In the genomic region with DNA sequence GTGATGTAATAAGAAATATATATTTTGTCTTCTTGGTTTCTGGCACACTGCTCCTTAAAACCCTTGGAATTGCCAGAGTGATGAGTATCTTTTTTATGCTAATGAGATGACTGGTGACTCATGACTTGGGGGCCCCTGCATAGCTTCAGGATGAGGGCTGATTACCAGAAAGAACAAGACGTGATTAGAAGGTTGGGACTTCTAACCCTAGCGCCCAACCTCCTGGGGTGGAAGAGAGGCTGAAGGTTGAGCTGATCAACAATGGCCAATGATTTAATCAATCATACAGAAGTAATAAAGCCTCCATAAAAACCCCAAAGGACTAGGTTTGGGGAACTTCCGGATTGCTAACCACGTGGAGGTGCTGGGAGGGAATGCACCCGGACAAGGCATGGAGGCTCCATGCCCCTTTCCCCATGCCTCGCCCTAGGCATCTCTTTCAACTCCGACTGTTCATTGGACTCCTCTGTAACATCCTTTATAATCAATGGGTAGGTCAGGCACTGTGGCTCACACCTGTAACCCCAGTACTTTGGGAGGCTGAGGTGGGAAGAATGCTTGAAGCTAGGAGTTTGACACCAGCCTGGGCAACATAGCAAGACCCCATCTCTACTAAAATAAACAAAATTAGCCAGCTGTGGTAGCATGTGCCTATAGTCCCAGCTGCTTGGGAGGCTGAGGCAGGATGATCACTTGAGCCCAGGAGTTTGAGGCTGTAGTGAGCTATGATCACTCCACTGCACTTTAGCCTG, we compare ENCODE assay signal across 1 cellular context.
TF ChIP-seq lines count a peak whose summit lies in the region.

No MANE protein-coding gene starts in this region.

TF ChIP-seq in K562, 482 proteins besides CTCF, POLR2A, EP300 and RAD21 (continued from another document and continues in another):
- TF ChIP-seq, protein P1, sequence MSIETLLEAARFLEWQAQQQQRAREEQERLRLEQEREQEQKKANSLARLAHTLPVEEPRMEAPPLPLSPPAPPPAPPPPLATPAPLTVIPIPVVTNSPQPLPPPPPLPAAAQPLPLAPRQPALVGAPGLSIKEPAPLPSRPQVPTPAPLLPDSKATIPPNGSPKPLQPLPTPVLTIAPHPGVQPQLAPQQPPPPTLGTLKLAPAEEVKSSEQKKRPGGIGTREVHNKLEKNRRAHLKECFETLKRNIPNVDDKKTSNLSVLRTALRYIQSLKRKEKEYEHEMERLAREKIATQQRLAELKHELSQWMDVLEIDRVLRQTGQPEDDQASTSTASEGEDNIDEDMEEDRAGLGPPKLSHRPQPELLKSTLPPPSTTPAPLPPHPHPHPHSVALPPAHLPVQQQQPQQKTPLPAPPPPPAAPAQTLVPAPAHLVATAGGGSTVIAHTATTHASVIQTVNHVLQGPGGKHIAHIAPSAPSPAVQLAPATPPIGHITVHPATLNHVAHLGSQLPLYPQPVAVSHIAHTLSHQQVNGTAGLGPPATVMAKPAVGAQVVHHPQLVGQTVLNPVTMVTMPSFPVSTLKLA (conservative IDR thresholded peaks at IDR 0.05): peak; percentile 41 to 51; a peak in 3 of 4 replicates
- TF ChIP-seq PHF21A (IDR thresholded peaks at IDR 0.05; ENCODE audit: borderline replicate concordance, low read depth): no peak
- TF ChIP-seq ELF1 (tag; IDR thresholded peaks at IDR 0.05): peak; percentile 71
- no peak for TF ChIP-seq MAFF (IDR thresholded peaks at IDR 0.05; ENCODE audit: low read length)
- TF ChIP-seq ETV1 (tag; conservative IDR thresholded peaks at IDR 0.05; ENCODE audit: low read depth): no peak
- TF ChIP-seq, protein P2, sequence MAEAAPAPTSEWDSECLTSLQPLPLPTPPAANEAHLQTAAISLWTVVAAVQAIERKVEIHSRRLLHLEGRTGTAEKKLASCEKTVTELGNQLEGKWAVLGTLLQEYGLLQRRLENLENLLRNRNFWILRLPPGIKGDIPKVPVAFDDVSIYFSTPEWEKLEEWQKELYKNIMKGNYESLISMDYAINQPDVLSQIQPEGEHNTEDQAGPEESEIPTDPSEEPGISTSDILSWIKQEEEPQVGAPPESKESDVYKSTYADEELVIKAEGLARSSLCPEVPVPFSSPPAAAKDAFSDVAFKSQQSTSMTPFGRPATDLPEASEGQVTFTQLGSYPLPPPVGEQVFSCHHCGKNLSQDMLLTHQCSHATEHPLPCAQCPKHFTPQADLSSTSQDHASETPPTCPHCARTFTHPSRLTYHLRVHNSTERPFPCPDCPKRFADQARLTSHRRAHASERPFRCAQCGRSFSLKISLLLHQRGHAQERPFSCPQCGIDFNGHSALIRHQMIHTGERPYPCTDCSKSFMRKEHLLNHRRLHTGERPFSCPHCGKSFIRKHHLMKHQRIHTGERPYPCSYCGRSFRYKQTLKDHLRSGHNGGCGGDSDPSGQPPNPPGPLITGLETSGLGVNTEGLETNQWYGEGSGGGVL (CRISPR knock-in tag; IDR thresholded peaks at IDR 0.05): no peak
- no peak for TF ChIP-seq GTF2A2 (tag; IDR thresholded peaks at IDR 0.05)
- no peak for TF ChIP-seq MTF1 (CRISPR knock-in tag; IDR thresholded peaks at IDR 0.05; ENCODE audit: borderline replicate concordance)
- no peak for TF ChIP-seq PHF8 (IDR thresholded peaks at IDR 0.05; ENCODE audit: borderline replicate concordance, low read length)
- TF ChIP-seq, protein P3, sequence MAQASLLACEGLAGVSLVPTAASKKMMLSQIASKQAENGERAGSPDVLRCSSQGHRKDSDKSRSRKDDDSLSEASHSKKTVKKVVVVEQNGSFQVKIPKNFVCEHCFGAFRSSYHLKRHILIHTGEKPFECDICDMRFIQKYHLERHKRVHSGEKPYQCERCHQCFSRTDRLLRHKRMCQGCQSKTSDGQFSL (CRISPR knock-in tag; IDR thresholded peaks at IDR 0.05): no peak
- TF ChIP-seq, protein P3 (tag; IDR thresholded peaks at IDR 0.05): no peak
- no peak for TF ChIP-seq HDAC3 (IDR thresholded peaks at IDR 0.05; ENCODE audit: borderline replicate concordance, partially characterized antibody)
- no peak for TF ChIP-seq HNRNPH1 (optimal IDR thresholded peaks at IDR 0.05; ENCODE audit: low read depth, low read length)
- no peak for TF ChIP-seq ATF1 (CRISPR knock-in tag; IDR thresholded peaks at IDR 0.05)
- 0 out of 2 replicates have a peak, but pooled peaks have one; percentile 15 for TF ChIP-seq ATF1 (tag; IDR thresholded peaks at IDR 0.05)
- TF ChIP-seq, protein P4, sequence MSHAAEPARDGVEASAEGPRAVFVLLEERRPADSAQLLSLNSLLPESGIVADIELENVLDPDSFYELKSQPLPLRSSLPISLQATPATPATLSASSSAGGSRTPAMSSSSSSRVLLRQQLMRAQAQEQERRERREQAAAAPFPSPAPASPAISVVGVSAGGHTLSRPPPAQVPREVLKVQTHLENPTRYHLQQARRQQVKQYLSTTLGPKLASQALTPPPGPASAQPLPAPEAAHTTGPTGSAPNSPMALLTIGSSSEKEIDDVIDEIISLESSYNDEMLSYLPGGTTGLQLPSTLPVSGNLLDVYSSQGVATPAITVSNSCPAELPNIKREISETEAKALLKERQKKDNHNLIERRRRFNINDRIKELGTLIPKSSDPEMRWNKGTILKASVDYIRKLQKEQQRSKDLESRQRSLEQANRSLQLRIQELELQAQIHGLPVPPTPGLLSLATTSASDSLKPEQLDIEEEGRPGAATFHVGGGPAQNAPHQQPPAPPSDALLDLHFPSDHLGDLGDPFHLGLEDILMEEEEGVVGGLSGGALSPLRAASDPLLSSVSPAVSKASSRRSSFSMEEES (CRISPR knock-in tag; IDR thresholded peaks at IDR 0.05): no peak
- TF ChIP-seq ERF (CRISPR knock-in tag; IDR thresholded peaks at IDR 0.05): no peak
- TF ChIP-seq PHB (CRISPR knock-in tag; IDR thresholded peaks at IDR 0.05): no peak
- TF ChIP-seq BACH1 (tag; IDR thresholded peaks at IDR 0.05): no peak
- TF ChIP-seq, protein P5, sequence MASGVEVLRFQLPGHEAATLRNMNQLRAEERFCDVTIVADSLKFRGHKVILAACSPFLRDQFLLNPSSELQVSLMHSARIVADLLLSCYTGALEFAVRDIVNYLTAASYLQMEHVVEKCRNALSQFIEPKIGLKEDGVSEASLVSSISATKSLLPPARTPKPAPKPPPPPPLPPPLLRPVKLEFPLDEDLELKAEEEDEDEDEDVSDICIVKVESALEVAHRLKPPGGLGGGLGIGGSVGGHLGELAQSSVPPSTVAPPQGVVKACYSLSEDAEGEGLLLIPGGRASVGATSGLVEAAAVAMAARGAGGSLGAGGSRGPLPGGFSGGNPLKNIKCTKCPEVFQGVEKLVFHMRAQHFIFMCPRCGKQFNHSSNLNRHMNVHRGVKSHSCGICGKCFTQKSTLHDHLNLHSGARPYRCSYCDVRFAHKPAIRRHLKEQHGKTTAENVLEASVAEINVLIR (CRISPR knock-in tag; IDR thresholded peaks at IDR 0.05): no peak
- TF ChIP-seq, protein P6, sequence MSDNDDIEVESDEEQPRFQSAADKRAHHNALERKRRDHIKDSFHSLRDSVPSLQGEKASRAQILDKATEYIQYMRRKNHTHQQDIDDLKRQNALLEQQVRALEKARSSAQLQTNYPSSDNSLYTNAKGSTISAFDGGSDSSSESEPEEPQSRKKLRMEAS (CRISPR knock-in tag; IDR thresholded peaks at IDR 0.05): peak; percentile 61
- TF ChIP-seq MAFK (IDR thresholded peaks at IDR 0.05; ENCODE audit: low read length): no peak
- no peak for TF ChIP-seq ZNF3 (CRISPR knock-in tag; IDR thresholded peaks at IDR 0.05)
- TF ChIP-seq ZNF184 (CRISPR knock-in tag; IDR thresholded peaks at IDR 0.05): no peak
- TF ChIP-seq ZBTB17 (CRISPR knock-in tag; IDR thresholded peaks at IDR 0.05): no peak
- TF ChIP-seq, protein P7, sequence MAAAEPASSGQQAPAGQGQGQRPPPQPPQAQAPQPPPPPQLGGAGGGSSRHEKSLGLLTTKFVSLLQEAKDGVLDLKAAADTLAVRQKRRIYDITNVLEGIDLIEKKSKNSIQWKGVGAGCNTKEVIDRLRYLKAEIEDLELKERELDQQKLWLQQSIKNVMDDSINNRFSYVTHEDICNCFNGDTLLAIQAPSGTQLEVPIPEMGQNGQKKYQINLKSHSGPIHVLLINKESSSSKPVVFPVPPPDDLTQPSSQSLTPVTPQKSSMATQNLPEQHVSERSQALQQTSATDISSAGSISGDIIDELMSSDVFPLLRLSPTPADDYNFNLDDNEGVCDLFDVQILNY (CRISPR knock-in tag; IDR thresholded peaks at IDR 0.05): no peak
- TF ChIP-seq SIN3A (IDR thresholded peaks at IDR 0.05; ENCODE audit: borderline replicate concordance in 2 of 2, control insufficient read depth in 1 of 2, low read depth in 2 of 2, low read length in 2 of 2): no peak
- TF ChIP-seq, protein P8, sequence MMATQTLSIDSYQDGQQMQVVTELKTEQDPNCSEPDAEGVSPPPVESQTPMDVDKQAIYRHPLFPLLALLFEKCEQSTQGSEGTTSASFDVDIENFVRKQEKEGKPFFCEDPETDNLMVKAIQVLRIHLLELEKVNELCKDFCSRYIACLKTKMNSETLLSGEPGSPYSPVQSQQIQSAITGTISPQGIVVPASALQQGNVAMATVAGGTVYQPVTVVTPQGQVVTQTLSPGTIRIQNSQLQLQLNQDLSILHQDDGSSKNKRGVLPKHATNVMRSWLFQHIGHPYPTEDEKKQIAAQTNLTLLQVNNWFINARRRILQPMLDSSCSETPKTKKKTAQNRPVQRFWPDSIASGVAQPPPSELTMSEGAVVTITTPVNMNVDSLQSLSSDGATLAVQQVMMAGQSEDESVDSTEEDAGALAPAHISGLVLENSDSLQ (IDR thresholded peaks at IDR 0.05): 0 out of 2 replicates have a peak, but pooled peaks have one; percentile 7
- no peak for TF ChIP-seq ETV6 (IDR thresholded peaks at IDR 0.05; ENCODE audit: borderline replicate concordance in 1 of 2, low read depth in 2 of 2, low read length in 1 of 2)
- no peak for TF ChIP-seq ETV6 (CRISPR knock-in tag; IDR thresholded peaks at IDR 0.05; ENCODE audit: borderline replicate concordance)
- no peak for TF ChIP-seq TAF1 (IDR thresholded peaks at IDR 0.05; ENCODE audit: control insufficient read depth, extremely low read depth, insufficient read depth, low read length, severe bottlenecking)
- peak; percentile 96 for TF ChIP-seq FOSL1 (tag; conservative IDR thresholded peaks at IDR 0.05)
- TF ChIP-seq, protein P9, sequence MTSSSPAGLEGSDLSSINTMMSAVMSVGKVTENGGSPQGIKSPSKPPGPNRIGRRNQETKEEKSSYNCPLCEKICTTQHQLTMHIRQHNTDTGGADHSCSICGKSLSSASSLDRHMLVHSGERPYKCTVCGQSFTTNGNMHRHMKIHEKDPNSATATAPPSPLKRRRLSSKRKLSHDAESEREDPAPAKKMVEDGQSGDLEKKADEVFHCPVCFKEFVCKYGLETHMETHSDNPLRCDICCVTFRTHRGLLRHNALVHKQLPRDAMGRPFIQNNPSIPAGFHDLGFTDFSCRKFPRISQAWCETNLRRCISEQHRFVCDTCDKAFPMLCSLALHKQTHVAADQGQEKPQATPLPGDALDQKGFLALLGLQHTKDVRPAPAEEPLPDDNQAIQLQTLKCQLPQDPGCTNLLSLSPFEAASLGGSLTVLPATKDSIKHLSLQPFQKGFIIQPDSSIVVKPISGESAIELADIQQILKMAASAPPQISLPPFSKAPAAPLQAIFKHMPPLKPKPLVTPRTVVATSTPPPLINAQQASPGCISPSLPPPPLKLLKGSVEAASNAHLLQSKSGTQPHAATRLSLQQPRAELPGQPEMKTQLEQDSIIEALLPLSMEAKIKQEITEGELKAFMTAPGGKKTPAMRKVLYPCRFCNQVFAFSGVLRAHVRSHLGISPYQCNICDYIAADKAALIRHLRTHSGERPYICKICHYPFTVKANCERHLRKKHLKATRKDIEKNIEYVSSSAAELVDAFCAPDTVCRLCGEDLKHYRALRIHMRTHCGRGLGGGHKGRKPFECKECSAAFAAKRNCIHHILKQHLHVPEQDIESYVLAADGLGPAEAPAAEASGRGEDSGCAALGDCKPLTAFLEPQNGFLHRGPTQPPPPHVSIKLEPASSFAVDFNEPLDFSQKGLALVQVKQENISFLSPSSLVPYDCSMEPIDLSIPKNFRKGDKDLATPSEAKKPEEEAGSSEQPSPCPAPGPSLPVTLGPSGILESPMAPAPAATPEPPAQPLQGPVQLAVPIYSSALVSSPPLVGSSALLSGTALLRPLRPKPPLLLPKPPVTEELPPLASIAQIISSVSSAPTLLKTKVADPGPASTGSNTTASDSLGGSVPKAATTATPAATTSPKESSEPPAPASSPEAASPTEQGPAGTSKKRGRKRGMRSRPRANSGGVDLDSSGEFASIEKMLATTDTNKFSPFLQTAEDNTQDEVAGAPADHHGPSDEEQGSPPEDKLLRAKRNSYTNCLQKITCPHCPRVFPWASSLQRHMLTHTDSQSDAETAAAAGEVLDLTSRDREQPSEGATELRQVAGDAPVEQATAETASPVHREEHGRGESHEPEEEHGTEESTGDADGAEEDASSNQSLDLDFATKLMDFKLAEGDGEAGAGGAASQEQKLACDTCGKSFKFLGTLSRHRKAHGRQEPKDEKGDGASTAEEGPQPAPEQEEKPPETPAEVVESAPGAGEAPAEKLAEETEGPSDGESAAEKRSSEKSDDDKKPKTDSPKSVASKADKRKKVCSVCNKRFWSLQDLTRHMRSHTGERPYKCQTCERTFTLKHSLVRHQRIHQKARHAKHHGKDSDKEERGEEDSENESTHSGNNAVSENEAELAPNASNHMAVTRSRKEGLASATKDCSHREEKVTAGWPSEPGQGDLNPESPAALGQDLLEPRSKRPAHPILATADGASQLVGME (CRISPR knock-in tag; IDR thresholded peaks at IDR 0.05): no peak
- no peak for TF ChIP-seq SRSF7 (optimal IDR thresholded peaks at IDR 0.05; ENCODE audit: low read depth, low read length)
- TF ChIP-seq SMARCA4 (IDR thresholded peaks at IDR 0.05): no peak
- no peak for TF ChIP-seq FIP1L1 (IDR thresholded peaks at IDR 0.05; ENCODE audit: low read depth, low read length, poor library complexity, severe bottlenecking)
- no peak for TF ChIP-seq RBM39 (optimal IDR thresholded peaks at IDR 0.05; ENCODE audit: low read depth, low read length)
- TF ChIP-seq ZNF124 (CRISPR knock-in tag; IDR thresholded peaks at IDR 0.05): no peak
- TF ChIP-seq HNRNPLL (IDR thresholded peaks at IDR 0.05; ENCODE audit: low read depth, low read length, poor library complexity, severe bottlenecking): no peak
- no peak for TF ChIP-seq ZNF263 (CRISPR knock-in tag; IDR thresholded peaks at IDR 0.05; ENCODE audit: borderline replicate concordance)
- no peak for TF ChIP-seq ZNF23 (CRISPR knock-in tag; IDR thresholded peaks at IDR 0.05)
- no peak for TF ChIP-seq ZNF232 (CRISPR knock-in tag; IDR thresholded peaks at IDR 0.05)
- no peak for TF ChIP-seq TCFL5 (CRISPR knock-in tag; conservative IDR thresholded peaks at IDR 0.05)
- no peak for TF ChIP-seq C11orf30 (IDR thresholded peaks at IDR 0.05; ENCODE audit: low read depth)
- no peak for TF ChIP-seq ZFX (CRISPR knock-in tag; IDR thresholded peaks at IDR 0.05)
- no peak for TF ChIP-seq PTTG1 (tag; IDR thresholded peaks at IDR 0.05; ENCODE audit: low read depth)
- TF ChIP-seq, protein P10, sequence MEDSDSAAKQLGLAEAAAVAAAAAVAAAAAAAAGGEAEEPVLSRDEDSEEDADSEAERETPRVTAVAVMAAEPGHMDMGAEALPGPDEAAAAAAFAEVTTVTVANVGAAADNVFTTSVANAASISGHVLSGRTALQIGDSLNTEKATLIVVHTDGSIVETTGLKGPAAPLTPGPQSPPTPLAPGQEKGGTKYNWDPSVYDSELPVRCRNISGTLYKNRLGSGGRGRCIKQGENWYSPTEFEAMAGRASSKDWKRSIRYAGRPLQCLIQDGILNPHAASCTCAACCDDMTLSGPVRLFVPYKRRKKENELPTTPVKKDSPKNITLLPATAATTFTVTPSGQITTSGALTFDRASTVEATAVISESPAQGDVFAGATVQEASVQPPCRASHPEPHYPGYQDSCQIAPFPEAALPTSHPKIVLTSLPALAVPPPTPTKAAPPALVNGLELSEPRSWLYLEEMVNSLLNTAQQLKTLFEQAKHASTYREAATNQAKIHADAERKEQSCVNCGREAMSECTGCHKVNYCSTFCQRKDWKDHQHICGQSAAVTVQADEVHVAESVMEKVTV (CRISPR knock-in tag; IDR thresholded peaks at IDR 0.05): peak; percentile 23; the same call in 1 of the 2 replicates
